Comparison of ENCODE assay signal across 17 cellular contexts in genomic region chr11:129917231-129917630, GRCh38.
"Had no signal": no experiment of that assay in that cellular context is flagged by ENCODE, and none has a peak within 500 bp of the region (broad histone marks: within the 10 kb centered on the region; RNA-seq: fewer than 3 reads in every experiment).

No MANE protein-coding gene starts in this region.

- H3K9me3 Mint-ChIP-seq: activated naive CD4-positive, alpha-beta T cell treated with anti-CD3 and anti-CD28 coated beads, Interleukin-2, amount 50 U/mL, for 24 hours; activated T-helper 17 cell treated with anti-CD3 and anti-CD28 coated beads, Interleukin-2, amount 50 U/mL, for 72 hours; dendritic cell treated with granulocyte-macrophage colony-stimulating factor and Interleukin-4, amounts not matched to agents 40 ng/mL and 50 ng/mL, for 4 days; T-cell had no signal

- H3K4me1 Mint-ChIP-seq: activated T-helper 17 cell treated with anti-CD3 and anti-CD28 coated beads, Interleukin-2, amount 50 U/mL, for 72 hours had no signal

- FAIRE-seq: frontal cortex, kidney had no signal

- H3K4me3 Mint-ChIP-seq: activated naive CD4-positive, alpha-beta T cell treated with anti-CD3 and anti-CD28 coated beads, Interleukin-2, amount 50 U/mL, for 24 hours; activated T-helper 17 cell treated with anti-CD3 and anti-CD28 coated beads, Interleukin-2, amount 50 U/mL, for 72 hours; dendritic cell treated with granulocyte-macrophage colony-stimulating factor and Interleukin-4, amounts not matched to agents 40 ng/mL and 50 ng/mL, for 4 days; T-cell had no signal

- H3K36me3 ChIP-seq: ovary had no signal

- DNase-seq: activated CD4-positive, alpha-beta T cell treated with anti-CD3 and anti-CD28 coated beads for 48 hours; activated T-cell treated with anti-CD3 and anti-CD28 coated beads for 4 hours; cerebellar nuclear complex; heart right ventricle; kidney; ovary; stimulated activated CD4-positive, alpha-beta T cell treated with anti-CD3 and anti-CD28 coated beads, Interleukin-4, amount 100 ng/mL, for 1 hour; stimulated activated CD8-positive, alpha-beta memory T cell treated with anti-CD3 and anti-CD28 coated beads, Interleukin-4, amount 100 ng/mL, for 48 hours; stimulated activated naive CD8-positive, alpha-beta T cell treated with anti-CD3 and anti-CD28 coated beads, Interleukin-15, Interleukin-2, amounts not matched to agents 100 U/mL and 50 U/mL, for 24 hours; T-cell; T1000; upper lobe of left lung had no signal

- H3K4me1 ChIP-seq: heart right ventricle, upper lobe of left lung had no signal

- H3K4me3 ChIP-seq: heart right ventricle, ovary, upper lobe of left lung had no signal

- H3K9me3 ChIP-seq: heart right ventricle, ovary, upper lobe of left lung had no signal

- ATAC-seq: activated T-helper 17 cell treated with anti-CD3 and anti-CD28 coated beads, Interleukin-2, amount 50 U/mL, for 72 hours; esophagus mucosa; heart right ventricle; stimulated activated naive CD8-positive, alpha-beta T cell treated with anti-CD3 and anti-CD28 coated beads, Interleukin-15, Interleukin-2, amounts not matched to agents 100 U/mL and 50 U/mL, for 24 hours; T-cell had no signal

- H3K27ac ChIP-seq: heart right ventricle, ovary, upper lobe of left lung had no signal

- H3K27ac Mint-ChIP-seq: activated naive CD4-positive, alpha-beta T cell treated with anti-CD3 and anti-CD28 coated beads, Interleukin-2, amount 50 U/mL, for 24 hours; activated T-helper 17 cell treated with anti-CD3 and anti-CD28 coated beads, Interleukin-2, amount 50 U/mL, for 72 hours; dendritic cell treated with granulocyte-macrophage colony-stimulating factor and Interleukin-4, amounts not matched to agents 40 ng/mL and 50 ng/mL, for 4 days; T-cell had no signal

- H3K27me3 Mint-ChIP-seq: activated naive CD4-positive, alpha-beta T cell treated with anti-CD3 and anti-CD28 coated beads, Interleukin-2, amount 50 U/mL, for 24 hours; activated T-helper 17 cell treated with anti-CD3 and anti-CD28 coated beads, Interleukin-2, amount 50 U/mL, for 72 hours; dendritic cell treated with granulocyte-macrophage colony-stimulating factor and Interleukin-4, amounts not matched to agents 40 ng/mL and 50 ng/mL, for 4 days; T-cell had no signal

- H3K27me3 ChIP-seq: heart right ventricle, ovary, upper lobe of left lung had no signal
